ENCODE assay signal across 11 cellular contexts in genomic region chr4:170666909-170667308, GRCh38.
"Had no signal": no experiment of that assay in that cellular context is flagged by ENCODE, and none has a peak within 500 bp of the region (broad histone marks: within the 10 kb centered on the region; RNA-seq: fewer than 3 reads in every experiment).

No MANE protein-coding gene starts in this region.

- H3K36me3 Mint-ChIP-seq: activated naive CD8-positive, alpha-beta T cell treated with anti-CD3 and anti-CD28 coated beads, Interleukin-2, amount 10 ng/mL, durations not matched to agents 7 days and 5 days; brain; naive B cell had no signal

- H3K9me3 Mint-ChIP-seq: activated naive CD8-positive, alpha-beta T cell treated with anti-CD3 and anti-CD28 coated beads, Interleukin-2, amount 10 ng/mL, durations not matched to agents 7 days and 5 days; activated T-helper 1 cell treated with anti-CD3 and anti-CD28 coated beads, Interleukin-12 subunit alpha, Interleukin-12 subunit beta, Interleukin-2, Interleukin-4 antibody, amounts not matched to agents 30 ng/mL and 10 ng/mL and 1 ng/mL, durations not matched to agents 14 hours and 24 hours and 36 hours; brain had no signal

- H3K27ac Mint-ChIP-seq: activated naive CD8-positive, alpha-beta T cell treated with anti-CD3 and anti-CD28 coated beads, Interleukin-2, amount 10 ng/mL, durations not matched to agents 7 days and 5 days; activated T-helper 1 cell treated with anti-CD3 and anti-CD28 coated beads, Interleukin-12 subunit alpha, Interleukin-12 subunit beta, Interleukin-2, Interleukin-4 antibody, amounts not matched to agents 30 ng/mL and 10 ng/mL and 1 ng/mL, durations not matched to agents 14 hours and 24 hours and 36 hours; brain; naive B cell had no signal

- H3K4me1 Mint-ChIP-seq: activated naive CD8-positive, alpha-beta T cell treated with anti-CD3 and anti-CD28 coated beads, Interleukin-2, amount 10 ng/mL, durations not matched to agents 7 days and 5 days; brain; naive B cell had no signal

- H3K4me3 Mint-ChIP-seq: activated naive CD8-positive, alpha-beta T cell treated with anti-CD3 and anti-CD28 coated beads, Interleukin-2, amount 10 ng/mL, durations not matched to agents 7 days and 5 days; activated T-helper 1 cell treated with anti-CD3 and anti-CD28 coated beads, Interleukin-12 subunit alpha, Interleukin-12 subunit beta, Interleukin-2, Interleukin-4 antibody, amounts not matched to agents 30 ng/mL and 10 ng/mL and 1 ng/mL, durations not matched to agents 14 hours and 24 hours and 36 hours; brain; naive B cell had no signal

- DNase-seq: activated naive CD8-positive, alpha-beta T cell treated with anti-CD3 and anti-CD28 coated beads, Interleukin-2, amount 10 ng/mL, durations not matched to agents 7 days and 5 days; central memory CD4-positive, alpha-beta T cell; colonic mucosa; left lung; mammary epithelial cell; naive B cell; stimulated activated CD4-positive, alpha-beta T cell treated with anti-CD3 and anti-CD28 coated beads, Interleukin-2, amount 100 ng/mL, for 48 hours; stimulated activated naive CD4-positive, alpha-beta T cell; uterus had no signal

- ATAC-seq: left lung had no signal

- H3K27me3 Mint-ChIP-seq: activated naive CD8-positive, alpha-beta T cell treated with anti-CD3 and anti-CD28 coated beads, Interleukin-2, amount 10 ng/mL, durations not matched to agents 7 days and 5 days; naive B cell had no signal
